In the genomic region with DNA sequence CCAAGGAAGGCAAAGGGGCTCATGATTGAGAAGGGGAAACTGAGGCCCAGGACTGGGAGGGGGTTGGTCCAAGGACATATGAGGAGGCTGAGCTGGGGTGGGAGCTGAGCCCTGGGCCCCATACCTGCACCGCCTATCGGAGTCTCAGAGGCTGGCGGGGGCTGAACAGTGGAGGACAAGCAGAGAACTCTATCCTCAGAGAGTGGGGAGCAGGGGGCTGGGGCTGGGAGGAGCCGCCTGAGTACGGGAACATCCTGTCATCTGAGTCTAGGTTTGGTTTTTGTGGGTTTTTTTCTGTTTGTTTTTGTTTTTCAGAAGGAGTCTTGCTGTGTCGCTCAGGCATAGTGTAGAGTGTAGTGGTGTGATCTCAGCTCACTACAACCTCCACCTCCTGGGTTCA, we compare ENCODE assay signal across 13 cellular contexts. TPM values are rescaled to one million over a fixed set of nuclear protein-coding genes. Genes with fewer than 3 reads are reported as not detected.
DNase-seq lines count a peak whose midpoint lies in the region; ATAC-seq, FAIRE-seq and TF ChIP-seq lines count a peak whose summit lies in the region.
"Had no signal": no experiment of that assay in that cellular context is flagged by ENCODE, and none has a peak within 500 bp of the region (broad histone marks: within the 10 kb centered on the region; RNA-seq: fewer than 3 reads in every experiment).

No MANE protein-coding gene starts in this region.

- peak overlapping the region; percentile 71 for H3K4me3 Mint-ChIP-seq in activated T-helper 1 cell treated with anti-CD3 and anti-CD28 coated beads, Interleukin-12 subunit alpha, Interleukin-12 subunit beta, Interleukin-2, Interleukin-4 antibody, amounts not matched to agents 30 ng/mL and 10 ng/mL and 1 ng/mL, durations not matched to agents 14 hours and 24 hours and 36 hours
- H3K4me3 Mint-ChIP-seq in stimulated activated naive CD8-positive, alpha-beta T cell treated with anti-CD3 and anti-CD28 coated beads, Interleukin-15, amount 100 ng/mL, for 72 hours = peak overlapping the region; percentile 63 to 66
- no peak overlapping the region for H3K4me3 Mint-ChIP-seq in HFFc6

- H3K4me3 ChIP-seq in HepG2 (replicated peaks in 1 of 3; ENCODE audit: insufficient read depth in 1 of 3, low read depth in 2 of 3, low read length in 3 of 3) = peak overlapping the region in 1 of 3 experiments; percentile 23; a peak in 1 of 6 replicates

- peak overlapping the region; percentile 54 for H3K4me2 ChIP-seq in HepG2 (ENCODE audit: low read depth, low read length)

- H3K27ac Mint-ChIP-seq in activated T-helper 1 cell treated with anti-CD3 and anti-CD28 coated beads, Interleukin-12 subunit alpha, Interleukin-12 subunit beta, Interleukin-2, Interleukin-4 antibody, amounts not matched to agents 30 ng/mL and 10 ng/mL and 1 ng/mL, durations not matched to agents 14 hours and 24 hours and 36 hours = peak overlapping the region; percentile 97
- peak overlapping the region; percentile 66 to 95 for H3K27ac Mint-ChIP-seq in stimulated activated naive CD8-positive, alpha-beta T cell treated with anti-CD3 and anti-CD28 coated beads, Interleukin-15, amount 100 ng/mL, for 72 hours
- no peak overlapping the region for H3K27ac Mint-ChIP-seq in HFFc6

- no peaks in the 10 kb centered on the region for H3K9me3 Mint-ChIP-seq in activated T-helper 1 cell treated with anti-CD3 and anti-CD28 coated beads, Interleukin-12 subunit alpha, Interleukin-12 subunit beta, Interleukin-2, Interleukin-4 antibody, amounts not matched to agents 30 ng/mL and 10 ng/mL and 1 ng/mL, durations not matched to agents 14 hours and 24 hours and 36 hours
- H3K9me3 Mint-ChIP-seq in stimulated activated naive CD8-positive, alpha-beta T cell treated with anti-CD3 and anti-CD28 coated beads, Interleukin-15, amount 100 ng/mL, for 72 hours = no peaks in the 10 kb centered on the region
- no peaks in the 10 kb centered on the region for H3K9me3 Mint-ChIP-seq in HFFc6

- TF ChIP-seq CTCF in HepG2 (CRISPR knock-in tag; IDR thresholded peaks at IDR 0.05) (no peak), HFFc6 (IDR thresholded peaks at IDR 0.05) (no peak)

- H3K27me3 Mint-ChIP-seq in activated T-helper 1 cell treated with anti-CD3 and anti-CD28 coated beads, Interleukin-12 subunit alpha, Interleukin-12 subunit beta, Interleukin-2, Interleukin-4 antibody, amounts not matched to agents 30 ng/mL and 10 ng/mL and 1 ng/mL, durations not matched to agents 14 hours and 24 hours and 36 hours (ENCODE audit: insufficient read depth) = no peaks in the 10 kb centered on the region
- no peaks in the 10 kb centered on the region for H3K27me3 Mint-ChIP-seq in stimulated activated naive CD8-positive, alpha-beta T cell treated with anti-CD3 and anti-CD28 coated beads, Interleukin-15, amount 100 ng/mL, for 72 hours
- no peaks in the 10 kb centered on the region for H3K27me3 Mint-ChIP-seq in HFFc6 (ENCODE audit: insufficient read depth)

- TF ChIP-seq RAD21 in HepG2 (CRISPR knock-in tag; IDR thresholded peaks at IDR 0.05) = no peak

- H2AFZ ChIP-seq in HepG2 (ENCODE audit: low read length) = no peak overlapping the region

- 84% methylated on average over 6 of the region's 6 CpGs for WGBS in HepG2 (ENCODE audit: low lambda C conversion rate)

- peaks cover 44% of the 10 kb centered on the region for H3K36me3 Mint-ChIP-seq in activated T-helper 1 cell treated with anti-CD3 and anti-CD28 coated beads, Interleukin-12 subunit alpha, Interleukin-12 subunit beta, Interleukin-2, Interleukin-4 antibody, amounts not matched to agents 30 ng/mL and 10 ng/mL and 1 ng/mL, durations not matched to agents 14 hours and 24 hours and 36 hours (ENCODE audit: low read depth)
- peaks cover 7% of the 10 kb centered on the region; the same call in 1 of the 2 replicates for H3K36me3 Mint-ChIP-seq in HFFc6 (ENCODE audit: low read depth)

- no peak for TF ChIP-seq EP300 in HepG2 (IDR thresholded peaks at IDR 0.05; ENCODE audit: low read depth in 2 of 2, low read length in 2 of 2)
- TF ChIP-seq EP300 in HepG2 (CRISPR knock-in tag; IDR thresholded peaks at IDR 0.05; ENCODE audit: borderline replicate concordance) = no peak

- H3K9me3 ChIP-seq in HepG2 (ENCODE audit: low read length) = no peaks in the 10 kb centered on the region

- FAIRE-seq in HepG2 (lab: Jason Lieb, UNC) = no peak
- FAIRE-seq: A204.1 had no signal

- CTCF ChIA-PET in HepG2 (lab: Yijun Ruan, JAX; ENCODE audit: low intra/inter-chr PET ratio, low total read pairs) = no interaction called here

- H3K4me1 ChIP-seq in HepG2 (ENCODE audit: insufficient read depth, low read length) = peaks cover 54% of the 10 kb centered on the region

- peaks cover 5% of the 10 kb centered on the region in 2 experiments; a peak in 3 of 5 replicates for H3K36me3 ChIP-seq in HepG2 (replicated peaks in 1 of 2; ENCODE audit: control insufficient read depth in 1 of 2, insufficient read depth in 2 of 2, low read length in 2 of 2)

- DNase-seq in activated CD4-positive, alpha-beta T cell treated with anti-CD3 and anti-CD28 coated beads for 4 hours = peak; percentile 30 to 52
- DNase-seq in activated CD4-positive, alpha-beta T cell treated with anti-CD3 and anti-CD28 coated beads for 1 hour = no peak
- peak; percentile 59 for DNase-seq in activated T-helper 1 cell treated with anti-CD3 and anti-CD28 coated beads, Interleukin-12 subunit alpha, Interleukin-12 subunit beta, Interleukin-2, Interleukin-4 antibody, amounts not matched to agents 30 ng/mL and 10 ng/mL and 1 ng/mL, durations not matched to agents 14 hours and 24 hours and 36 hours (ENCODE audit: low spot score)
- no peak for DNase-seq in HepG2 (ENCODE audit: low spot score)
- peak in 1 of 2 donors; percentile 32 for DNase-seq in stimulated activated naive CD8-positive, alpha-beta T cell treated with anti-CD3 and anti-CD28 coated beads, Interleukin-15, amount 100 ng/mL, for 72 hours
- no peak for DNase-seq in HFFc6
- DNase-seq: cerebellar nuclear complex, KG1, NCI-H226, RPMI8226 had no signal

- TF ChIP-seq POLR2A in HepG2 (IDR thresholded peaks at IDR 0.05; ENCODE audit: insufficient read depth in 1 of 2, low read depth in 2 of 2, low read length in 2 of 2) = no peak

- POLR2A ChIA-PET in HepG2 (lab: Yijun Ruan, JAX) = interaction anchor here (0.8 to 2.1 kb wide), 6 partner anchors 8 to 42 kb away, joined by 3 to 10 read pairs (median 4); no protein-coding TSS in a partner anchor

- no TSS peak for BruUV-seq in HepG2 (replicated peaks; lab: Mats Ljungman, UMichigan)

- H3K79me2 ChIP-seq in HepG2 (ENCODE audit: insufficient read depth, low read length) = no peaks in the 10 kb centered on the region

- no peak for ATAC-seq in HepG2
- ATAC-seq in stimulated activated naive CD8-positive, alpha-beta T cell treated with anti-CD3 and anti-CD28 coated beads, Interleukin-15, amount 100 ng/mL, for 72 hours = peak; percentile 77
- no peak for ATAC-seq in GM18909 (IDR thresholded peaks at IDR 0.05; ENCODE audit: poor library complexity, unreplicated experiment)
- no peak for ATAC-seq in HG03460 (IDR thresholded peaks at IDR 0.05; ENCODE audit: unreplicated experiment)

- in situ Hi-C loops in HepG2 (cut with HindIII; ENCODE audit: extremely low pct_ligation_motif_present, low pct_unique_long_range_greater_than_20kb) = no loop called here

- H3K4me1 Mint-ChIP-seq in activated T-helper 1 cell treated with anti-CD3 and anti-CD28 coated beads, Interleukin-12 subunit alpha, Interleukin-12 subunit beta, Interleukin-2, Interleukin-4 antibody, amounts not matched to agents 30 ng/mL and 10 ng/mL and 1 ng/mL, durations not matched to agents 14 hours and 24 hours and 36 hours (ENCODE audit: low read depth) = peaks cover 72% of the 10 kb centered on the region
- peaks cover 77% of the 10 kb centered on the region for H3K4me1 Mint-ChIP-seq in stimulated activated naive CD8-positive, alpha-beta T cell treated with anti-CD3 and anti-CD28 coated beads, Interleukin-15, amount 100 ng/mL, for 72 hours
- H3K4me1 Mint-ChIP-seq in HFFc6 (ENCODE audit: low read depth) = peaks cover 10% of the 10 kb centered on the region

- intact Hi-C loops in activated T-helper 1 cell treated with anti-CD3 and anti-CD28 coated beads, Interleukin-12 subunit alpha, Interleukin-12 subunit beta, Interleukin-2, Interleukin-4 antibody, amounts not matched to agents 30 ng/mL and 10 ng/mL and 1 ng/mL, durations not matched to agents 14 hours and 24 hours and 36 hours (cut with micrococcal nuclease) = loop anchor here (1.0 kb wide), 1 partner anchor 8 kb away; no protein-coding TSS in a partner anchor
- intact Hi-C loops in HepG2 (cut with micrococcal nuclease; ENCODE audit: unreplicated experiment) = no loop called here

- H4K20me1 ChIP-seq in HepG2 (ENCODE audit: insufficient read depth, low read length) = no peaks in the 10 kb centered on the region

- no peak overlapping the region for H3K27ac ChIP-seq in HepG2 (ENCODE audit: extremely low read length, insufficient read depth, low read length)

- H3K27me3 ChIP-seq in HepG2 (ENCODE audit: control insufficient read depth in 1 of 2, insufficient read depth in 2 of 2, low read length in 2 of 2) = no peaks in the 10 kb centered on the region

- no peak overlapping the region for H3K9ac ChIP-seq in HepG2 (ENCODE audit: insufficient read depth, low read depth, low read length)

RNA-seq across cellular contexts. Expression of gene ARRDC2, which starts 6.2 kb away (rescaled TPM):
- 45.0 and 46.1 TPM in 2 replicates for total RNA-seq in activated T-helper 1 cell treated with anti-CD3 and anti-CD28 coated beads, Interleukin-12 subunit alpha, Interleukin-12 subunit beta, Interleukin-2, Interleukin-4 antibody, amounts not matched to agents 30 ng/mL and 10 ng/mL and 1 ng/mL, durations not matched to agents 14 hours and 24 hours and 36 hours
- total RNA-seq in HepG2 (2016; rRNA removed; fragmentation: Illumina TruSeq; extraction: Trizol) = 1.7 and 2.1 TPM in 2 replicates
- 0.51 and 0.71 TPM in 2 replicates for total RNA-seq in HepG2 (2016; cell fraction: cytosol; rRNA removed; fragmentation: Illumina TruSeq; extraction: Trizol; ENCODE audit: low read depth)
- total RNA-seq in HepG2 (2016; cell fraction: insoluble cytoplasmic fraction; rRNA removed; fragmentation: Illumina TruSeq; extraction: Trizol) = 1.5 and 2.6 TPM in 2 replicates
- 1.7 TPM in 2 replicates for total RNA-seq in HepG2 (2016; cell fraction: membrane; rRNA removed; fragmentation: Illumina TruSeq; extraction: Trizol)
- 1.2 and 1.4 TPM in 2 replicates for total RNA-seq in HepG2 (2016; cell fraction: nucleus; rRNA removed; fragmentation: Illumina TruSeq; extraction: Trizol)
- 3.4 and 4.3 TPM in 2 replicates for polyA plus RNA-seq in HepG2 (2011; rRNA removed)
- polyA plus RNA-seq in HepG2 (2011; cell fraction: cytosol; rRNA removed) = 3.1 and 3.7 TPM in 2 replicates
- polyA plus RNA-seq in HepG2 (2011; cell fraction: nucleus; rRNA removed) = 10.9 and 11.3 TPM in 2 replicates
- 2.3 and 4.0 TPM in 2 replicates for polyA plus RNA-seq in HepG2 (2012)
- polyA plus RNA-seq in HepG2 (2016; cell fraction: cytosol; fragmentation: Illumina TruSeq; extraction: Trizol; ENCODE audit: low read depth) = 0.66 and 0.83 TPM in 2 replicates
- 2.1 and 2.3 TPM in 2 replicates for polyA plus RNA-seq in HepG2 (2016; cell fraction: insoluble cytoplasmic fraction; fragmentation: Illumina TruSeq; extraction: Trizol; ENCODE audit: low read depth)
- polyA plus RNA-seq in HepG2 (2016; cell fraction: membrane; fragmentation: Illumina TruSeq; extraction: Trizol; ENCODE audit: low read depth) = 1.2 and 1.6 TPM in 2 replicates
- 3.6 and 6.3 TPM in 2 replicates for polyA plus RNA-seq in HepG2 (2016; cell fraction: nucleus; fragmentation: Illumina TruSeq; extraction: Trizol; ENCODE audit: insufficient read depth, low read depth)
- polyA minus RNA-seq in HepG2 (2011; rRNA and poly(A)+ RNA removed; ENCODE audit: low replicate concordance) = 4.7 and 13.8 TPM in 2 replicates
- polyA minus RNA-seq in HepG2 (2011; cell fraction: cytosol; rRNA and poly(A)+ RNA removed) = 1.2 and 2.5 TPM in 2 replicates
- polyA minus RNA-seq in HepG2 (2011; cell fraction: nucleus; rRNA and poly(A)+ RNA removed) = 1.4 and 2.7 TPM in 2 replicates
- total RNA-seq in HFFc6 (2021; fragmentation: NEBNext Ultra II Directional; extraction: Animal tissue kit (Norgen Biotek cat#: 25700)) = 1 to 10 TPM; 5.3 to 8.1 (median 7.0) TPM

RNA-seq across cellular contexts. Expression of gene KCNN1, which starts 47.3 kb away (rescaled TPM):
- total RNA-seq in activated T-helper 1 cell treated with anti-CD3 and anti-CD28 coated beads, Interleukin-12 subunit alpha, Interleukin-12 subunit beta, Interleukin-2, Interleukin-4 antibody, amounts not matched to agents 30 ng/mL and 10 ng/mL and 1 ng/mL, durations not matched to agents 14 hours and 24 hours and 36 hours = not detected in 2 replicates
- 0.04 TPM in 1 of 2 replicates, not detected in the other for total RNA-seq in HepG2 (2016; rRNA removed; fragmentation: Illumina TruSeq; extraction: Trizol)
- not detected in 2 replicates for total RNA-seq in HepG2 (2016; cell fraction: cytosol; rRNA removed; fragmentation: Illumina TruSeq; extraction: Trizol; ENCODE audit: low read depth)
- total RNA-seq in HepG2 (2016; cell fraction: insoluble cytoplasmic fraction; rRNA removed; fragmentation: Illumina TruSeq; extraction: Trizol) = 0.09 TPM in 1 of 2 replicates, not detected in the other
- total RNA-seq in HepG2 (2016; cell fraction: membrane; rRNA removed; fragmentation: Illumina TruSeq; extraction: Trizol) = not detected in 2 replicates
- total RNA-seq in HepG2 (2016; cell fraction: nucleus; rRNA removed; fragmentation: Illumina TruSeq; extraction: Trizol) = not detected in 2 replicates
- polyA plus RNA-seq in HepG2 (2011; rRNA removed) = not detected in 2 replicates
- polyA plus RNA-seq in HepG2 (2011; cell fraction: cytosol; rRNA removed) = 0.05 TPM in 1 of 2 replicates, not detected in the other
- 0.14 TPM in 1 of 2 replicates, not detected in the other for polyA plus RNA-seq in HepG2 (2011; cell fraction: nucleus; rRNA removed)
- polyA plus RNA-seq in HepG2 (2012) = not detected in 2 replicates
- polyA plus RNA-seq in HepG2 (2016; cell fraction: cytosol; fragmentation: Illumina TruSeq; extraction: Trizol; ENCODE audit: low read depth) = not detected in 2 replicates
- not detected in 2 replicates for polyA plus RNA-seq in HepG2 (2016; cell fraction: insoluble cytoplasmic fraction; fragmentation: Illumina TruSeq; extraction: Trizol; ENCODE audit: low read depth)
- not detected in 2 replicates for polyA plus RNA-seq in HepG2 (2016; cell fraction: membrane; fragmentation: Illumina TruSeq; extraction: Trizol; ENCODE audit: low read depth)
- polyA plus RNA-seq in HepG2 (2016; cell fraction: nucleus; fragmentation: Illumina TruSeq; extraction: Trizol; ENCODE audit: insufficient read depth, low read depth) = not detected in 2 replicates
- polyA minus RNA-seq in HepG2 (2011; rRNA and poly(A)+ RNA removed; ENCODE audit: low replicate concordance) = 0.30 TPM in 1 of 2 replicates, not detected in the other
- polyA minus RNA-seq in HepG2 (2011; cell fraction: cytosol; rRNA and poly(A)+ RNA removed) = not detected in 2 replicates
- polyA minus RNA-seq in HepG2 (2011; cell fraction: nucleus; rRNA and poly(A)+ RNA removed) = not detected in 2 replicates
- not detected for total RNA-seq in HFFc6 (2021; fragmentation: NEBNext Ultra II Directional; extraction: Animal tissue kit (Norgen Biotek cat#: 25700))

Comparison
In these comparisons a context has a peak if more than half of its experiments do, and no peak if none do; other contexts are left out.
1. DNase-seq: peak in activated CD4-positive, alpha-beta T cell treated with anti-CD3 and anti-CD28 coated beads for 4 hours (2 of 2) and activated T-helper 1 cell treated with anti-CD3 and anti-CD28 coated beads, Interleukin-12 subunit alpha, Interleukin-12 subunit beta, Interleukin-2, Interleukin-4 antibody, amounts not matched to agents 30 ng/mL and 10 ng/mL and 1 ng/mL, durations not matched to agents 14 hours and 24 hours and 36 hours (single experiment); none in activated CD4-positive, alpha-beta T cell treated with anti-CD3 and anti-CD28 coated beads for 1 hour (single experiment), HepG2 (single experiment) and HFFc6 (single experiment).